8 cellular contexts compared by ENCODE assay signal in the genomic region with DNA sequence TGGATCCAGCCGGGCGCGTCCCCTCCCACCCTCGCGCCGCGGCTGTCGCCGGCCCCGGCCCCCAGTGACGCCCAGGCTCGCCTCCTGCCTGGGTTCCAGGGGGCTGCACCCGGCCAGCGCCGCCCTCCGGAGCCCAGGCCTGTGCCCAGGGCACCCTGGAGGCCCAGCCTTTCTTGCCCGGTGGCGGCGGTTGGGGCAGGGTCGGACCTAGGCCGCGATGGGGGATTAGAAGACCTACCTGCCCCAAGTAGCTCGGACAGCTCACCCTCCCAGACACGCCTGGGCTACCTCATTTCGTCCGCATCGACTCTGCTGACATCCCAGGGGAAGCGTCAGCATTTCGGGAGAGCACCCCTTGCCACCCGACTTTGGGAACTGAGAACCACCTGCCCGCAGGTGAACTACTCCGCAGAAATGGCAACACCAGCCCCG. TPM values are rescaled to one million over a fixed set of nuclear protein-coding genes. Genes with fewer than 3 reads are reported as not detected.
DNase-seq lines count a peak whose midpoint lies in the region; ATAC-seq and TF ChIP-seq lines count a peak whose summit lies in the region.

No MANE protein-coding gene starts in this region.

- H3K36me3 Mint-ChIP-seq in activated T-helper 1 cell treated with anti-CD3 and anti-CD28 coated beads, Interleukin-12 subunit alpha, Interleukin-12 subunit beta, Interleukin-2, Interleukin-4 antibody, amounts not matched to agents 30 ng/mL and 10 ng/mL and 1 ng/mL, durations not matched to agents 14 hours and 24 hours and 36 hours (ENCODE audit: low read depth): peaks cover 23% of the 10 kb centered on the region

- H4K20me1 ChIP-seq in smooth muscle cell (ENCODE audit: low read depth): peaks cover 30% of the 10 kb centered on the region

- peak overlapping the region; percentile 67 for H3K9ac ChIP-seq in smooth muscle cell (ENCODE audit: low read depth)

- H3K27me3 ChIP-seq in iPS DF 6.9 (ENCODE audit: control insufficient read depth, insufficient read depth, low read length) (no peaks in the 10 kb centered on the region; the same call in 1 of the 2 replicates), smooth muscle cell (ENCODE audit: low read depth) (no peaks in the 10 kb centered on the region)

- no peaks in the 10 kb centered on the region for H3K9me3 Mint-ChIP-seq in activated T-helper 1 cell treated with anti-CD3 and anti-CD28 coated beads, Interleukin-12 subunit alpha, Interleukin-12 subunit beta, Interleukin-2, Interleukin-4 antibody, amounts not matched to agents 30 ng/mL and 10 ng/mL and 1 ng/mL, durations not matched to agents 14 hours and 24 hours and 36 hours

- no peaks in the 10 kb centered on the region for H3K36me3 ChIP-seq in iPS DF 6.9 (ENCODE audit: control insufficient read depth, insufficient read depth, low read length)
- H3K36me3 ChIP-seq in smooth muscle cell (ENCODE audit: low read depth): no peaks in the 10 kb centered on the region

- H3K4me2 ChIP-seq in smooth muscle cell: peak overlapping the region; percentile 96

- no peak for TF ChIP-seq CTCF in HFF-Myc (IDR thresholded peaks at IDR 0.05; ENCODE audit: low read depth, low read length, missing control alignments)
- TF ChIP-seq CTCF in smooth muscle cell (IDR thresholded peaks at IDR 0.05; ENCODE audit: borderline replicate concordance, insufficient read depth, poor library complexity, severe bottlenecking): no peak

- H3K27ac Mint-ChIP-seq in activated T-helper 1 cell treated with anti-CD3 and anti-CD28 coated beads, Interleukin-12 subunit alpha, Interleukin-12 subunit beta, Interleukin-2, Interleukin-4 antibody, amounts not matched to agents 30 ng/mL and 10 ng/mL and 1 ng/mL, durations not matched to agents 14 hours and 24 hours and 36 hours: peak overlapping the region; percentile 69

- H3K4me1 ChIP-seq in iPS DF 6.9 (ENCODE audit: control insufficient read depth, insufficient read depth, low read length) (peaks cover 1% of the 10 kb centered on the region), smooth muscle cell (ENCODE audit: low read depth) (peaks cover 20% of the 10 kb centered on the region)

- no CpG with 5 or more reads among the region's 33 CpGs for WGBS in iPS DF 6.9 (ENCODE audit: insufficient coverage, insufficient read length)
- WGBS in smooth muscle cell (ENCODE audit: low lambda C conversion rate): 44% methylated on average over 21 of the region's 33 CpGs

- peaks cover 5% of the 10 kb centered on the region for H3F3A ChIP-seq in smooth muscle cell (ENCODE audit: low read depth)

- H3K27ac ChIP-seq in iPS DF 6.9 (ENCODE audit: low read length) (no peak overlapping the region), smooth muscle cell (ENCODE audit: low read depth) (no peak overlapping the region)

- H3K4me3 Mint-ChIP-seq in activated T-helper 1 cell treated with anti-CD3 and anti-CD28 coated beads, Interleukin-12 subunit alpha, Interleukin-12 subunit beta, Interleukin-2, Interleukin-4 antibody, amounts not matched to agents 30 ng/mL and 10 ng/mL and 1 ng/mL, durations not matched to agents 14 hours and 24 hours and 36 hours: peak overlapping the region; percentile 79

- H3K27me3 Mint-ChIP-seq in activated T-helper 1 cell treated with anti-CD3 and anti-CD28 coated beads, Interleukin-12 subunit alpha, Interleukin-12 subunit beta, Interleukin-2, Interleukin-4 antibody, amounts not matched to agents 30 ng/mL and 10 ng/mL and 1 ng/mL, durations not matched to agents 14 hours and 24 hours and 36 hours (ENCODE audit: insufficient read depth): no peaks in the 10 kb centered on the region

- intact Hi-C loops in activated T-helper 1 cell treated with anti-CD3 and anti-CD28 coated beads, Interleukin-12 subunit alpha, Interleukin-12 subunit beta, Interleukin-2, Interleukin-4 antibody, amounts not matched to agents 30 ng/mL and 10 ng/mL and 1 ng/mL, durations not matched to agents 14 hours and 24 hours and 36 hours (cut with micrococcal nuclease): no loop called here

- ATAC-seq in HG02840 (IDR thresholded peaks at IDR 0.05; ENCODE audit: low FRiP score, unreplicated experiment): no peak

- H2AFZ ChIP-seq in smooth muscle cell (ENCODE audit: low read depth): peak overlapping the region; percentile 98

- H3K9me3 ChIP-seq in iPS DF 6.9 (ENCODE audit: control insufficient read depth, insufficient read depth, low read length) (no peaks in the 10 kb centered on the region), smooth muscle cell (replicated peaks; ENCODE audit: low read depth) (no peaks in the 10 kb centered on the region)

- H3K4me3 ChIP-seq in HFF-Myc (replicated peaks; ENCODE audit: low read depth, low read length) (peak overlapping the region; percentile 38), iPS DF 6.9 (ENCODE audit: low read length) (peak overlapping the region; percentile 52; the same call in 1 of the 2 replicates), smooth muscle cell (peak overlapping the region; percentile 70)

- peaks cover 29% of the 10 kb centered on the region for H3K79me2 ChIP-seq in smooth muscle cell (ENCODE audit: low read depth)

- DNase-seq in HFF-Myc (ENCODE audit: extremely low read depth, low read depth): no peak
- DNase-seq in activated T-helper 1 cell treated with anti-CD3 and anti-CD28 coated beads, Interleukin-12 subunit alpha, Interleukin-12 subunit beta, Interleukin-2, Interleukin-4 antibody, amounts not matched to agents 30 ng/mL and 10 ng/mL and 1 ng/mL, durations not matched to agents 14 hours and 24 hours and 36 hours (ENCODE audit: low spot score): no peak
- DNase-seq in iPS DF 6.9 (ENCODE audit: low read depth, low spot score): no peak
- no peak for DNase-seq in smooth muscle cell (lab: John Stamatoyannopoulos, UW; ENCODE audit: unreplicated experiment)
- DNase-seq in GDM1 (lab: John Stamatoyannopoulos, UW): no peak
- no peak for DNase-seq in NCI-H1694 treated with DMSO at 0.1 percent for 48 hours (lab: John Stamatoyannopoulos, UW)
- DNase-seq in effector CD8-positive, alpha-beta T cell (lab: John Stamatoyannopoulos, UW): no peak

- peaks cover 40% of the 10 kb centered on the region for H3K4me1 Mint-ChIP-seq in activated T-helper 1 cell treated with anti-CD3 and anti-CD28 coated beads, Interleukin-12 subunit alpha, Interleukin-12 subunit beta, Interleukin-2, Interleukin-4 antibody, amounts not matched to agents 30 ng/mL and 10 ng/mL and 1 ng/mL, durations not matched to agents 14 hours and 24 hours and 36 hours (ENCODE audit: low read depth)

RNA-seq across cellular contexts. Expression of a gene that starts 0.7 kb away (rescaled TPM):
- 66.3 and 68.5 TPM in 2 replicates for total RNA-seq in activated T-helper 1 cell treated with anti-CD3 and anti-CD28 coated beads, Interleukin-12 subunit alpha, Interleukin-12 subunit beta, Interleukin-2, Interleukin-4 antibody, amounts not matched to agents 30 ng/mL and 10 ng/mL and 1 ng/mL, durations not matched to agents 14 hours and 24 hours and 36 hours
- 8.0 and 9.1 TPM in 2 replicates for total RNA-seq in smooth muscle cell
- polyA plus RNA-seq in smooth muscle cell: 9.5 and 18.3 TPM in 2 replicates
